ENCODE assay signal across 18 cellular contexts in the genomic region with DNA sequence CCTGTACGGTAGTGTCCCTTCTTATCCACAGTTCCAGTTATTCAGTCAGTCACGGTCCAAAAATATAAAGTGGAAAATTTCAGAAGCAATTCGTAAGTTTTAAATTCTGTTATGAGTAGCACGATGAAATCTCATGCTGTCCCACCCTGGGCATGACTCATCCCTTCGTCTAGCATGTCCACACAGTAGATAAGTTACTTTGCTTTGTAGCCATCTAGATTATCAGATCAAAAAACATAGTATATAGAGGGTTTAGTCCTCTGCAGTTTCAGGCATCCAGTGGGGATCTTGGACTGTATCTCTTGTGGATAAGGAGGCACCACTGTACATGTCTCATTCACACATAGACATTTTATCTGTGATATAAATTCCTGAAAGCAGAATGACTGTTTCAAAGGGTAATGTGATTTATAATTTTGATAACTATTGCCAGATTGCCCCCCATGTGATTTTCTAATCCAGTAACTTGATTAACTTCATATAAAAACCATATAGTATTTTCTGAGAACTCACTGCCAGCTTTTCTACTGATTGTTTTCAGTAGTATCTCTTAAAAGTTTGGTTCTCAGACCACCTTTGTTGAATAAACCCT.
A peak's percentile ranks its signal among the peaks of the same experiment; 100 is the strongest.
DNase-seq lines count a peak whose midpoint lies in the region; ATAC-seq and TF ChIP-seq lines count a peak whose summit lies in the region.
"Had no signal": no experiment of that assay in that cellular context is flagged by ENCODE, and none has a peak within 500 bp of the region (broad histone marks: within the 10 kb centered on the region; RNA-seq: fewer than 3 reads in every experiment).

No MANE protein-coding gene starts in this region.

- H3K27me3 ChIP-seq in brain microvascular endothelial cell (replicated peaks) = no peaks in the 10 kb centered on the region
- H3K27me3 ChIP-seq in GM23338 (ENCODE audit: insufficient read depth) = no peaks in the 10 kb centered on the region
- H3K27me3 ChIP-seq: BE2C had no signal

- no peak overlapping the region for H3K4me3 Mint-ChIP-seq in GM23338
- H3K4me3 Mint-ChIP-seq: activated CD4-positive, alpha-beta T cell treated with anti-CD3 and anti-CD28 coated beads, Interleukin-2, amount 10 ng/mL, durations not matched to agents 7 days and 5 days; naive B cell; T-helper 1 cell treated with Interleukin-12 subunit alpha and Interleukin-12 subunit beta and Interleukin-4 antibody, amounts not matched to agents 30 μg/mL and 1 μg/mL, for 36 hours had no signal

- H3K27me3 Mint-ChIP-seq in GM23338 (ENCODE audit: insufficient read depth, low read depth, poor library complexity) = peaks cover 4% of the 10 kb centered on the region
- H3K27me3 Mint-ChIP-seq: activated CD4-positive, alpha-beta T cell treated with anti-CD3 and anti-CD28 coated beads, Interleukin-2, amount 10 ng/mL, durations not matched to agents 7 days and 5 days; naive B cell had no signal

- no peak overlapping the region for H2AFZ ChIP-seq in GM23338

- peaks cover 40% of the 10 kb centered on the region for H3K79me2 ChIP-seq in GM23338 (replicated peaks; ENCODE audit: insufficient read depth)

- TF ChIP-seq CTCF in brain microvascular endothelial cell (IDR thresholded peaks at IDR 0.05; ENCODE audit: low read depth, low read length, missing control alignments) (no peak), GM23338 (conservative IDR thresholded peaks at IDR 0.05; ENCODE audit: low read depth in 2 of 2) (no peak)

- peaks cover 38% of the 10 kb centered on the region for H3K4me1 Mint-ChIP-seq in GM23338

- no peak for ATAC-seq in GM23338
- ATAC-seq: left colon had no signal

- no peaks in the 10 kb centered on the region for H4K20me1 ChIP-seq in GM23338 (replicated peaks; ENCODE audit: insufficient read depth)

- DNase-seq in AG20443 (ENCODE audit: low spot score) (peak; percentile 36), HT-29 (ENCODE audit: low spot score) (peak; percentile 16), brain microvascular endothelial cell (peak; percentile 82), kidney tubule cell (ENCODE audit: low spot score) (peak; percentile 11), GM23338 (ENCODE audit: low spot score) (no peak), NCI-H1417 treated with DMSO at 0.1 percent for 48 hours (lab: John Stamatoyannopoulos, UW) (no peak), anterior cingulate cortex (lab: John Stamatoyannopoulos, UW) (no peak)
- DNase-seq in activated CD4-positive, alpha-beta T cell treated with anti-CD3 and anti-CD28 coated beads for 1 hour = no peak
- DNase-seq: activated CD4-positive, alpha-beta T cell treated with anti-CD3 and anti-CD28 coated beads, Interleukin-2, amount 10 ng/mL, durations not matched to agents 7 days and 5 days; BE2C; hippocampal formation; Kasumi-1; left colon; naive B cell; NCI-H187 treated with DMSO at 0.1 percent for 48 hours had no signal

- in situ Hi-C loops in brain microvascular endothelial cell (cut with HindIII; ENCODE audit: low pct_ligation_motif_present, low sequenced_read_pairs) = no loop called here

- H3K27ac Mint-ChIP-seq in GM23338 = no peak overlapping the region
- H3K27ac Mint-ChIP-seq: activated CD4-positive, alpha-beta T cell treated with anti-CD3 and anti-CD28 coated beads, Interleukin-2, amount 10 ng/mL, durations not matched to agents 7 days and 5 days; T-helper 1 cell treated with Interleukin-12 subunit alpha and Interleukin-12 subunit beta and Interleukin-4 antibody, amounts not matched to agents 30 μg/mL and 1 μg/mL, for 36 hours had no signal

- no peak overlapping the region for H3K4me2 ChIP-seq in GM23338

- peaks cover 17% of the 10 kb centered on the region for H3K9me2 ChIP-seq in GM23338 (ENCODE audit: insufficient read depth)

- H3K36me3 Mint-ChIP-seq in GM23338 (ENCODE audit: low read depth) = peaks cover 54% of the 10 kb centered on the region; the same call in 2 of the 3 replicates

- H3K27ac ChIP-seq in brain microvascular endothelial cell = no peak overlapping the region
- H3K27ac ChIP-seq in GM23338 (ENCODE audit: low read depth) = no peak overlapping the region
- H3K27ac ChIP-seq: HL-60, thoracic aorta had no signal

- H3K4me3 ChIP-seq in brain microvascular endothelial cell (ENCODE audit: low read depth, low read length) (no peak overlapping the region), GM23338 (no peak overlapping the region)
- H3K4me3 ChIP-seq: thoracic aorta had no signal

- no peaks in the 10 kb centered on the region for H3F3A ChIP-seq in GM23338 (replicated peaks; ENCODE audit: low read depth)

- peaks cover 28% of the 10 kb centered on the region for H3K4me1 ChIP-seq in GM23338 (ENCODE audit: insufficient read depth)
- H3K4me1 ChIP-seq: BE2C had no signal

- no peaks in the 10 kb centered on the region; the same call in 2 of the 3 replicates for H3K9me3 Mint-ChIP-seq in GM23338
- H3K9me3 Mint-ChIP-seq: activated CD4-positive, alpha-beta T cell treated with anti-CD3 and anti-CD28 coated beads, Interleukin-2, amount 10 ng/mL, durations not matched to agents 7 days and 5 days; T-helper 1 cell treated with Interleukin-12 subunit alpha and Interleukin-12 subunit beta and Interleukin-4 antibody, amounts not matched to agents 30 μg/mL and 1 μg/mL, for 36 hours had no signal

- H3K36me3 ChIP-seq in brain microvascular endothelial cell (replicated peaks) = peaks cover 32% of the 10 kb centered on the region
- peaks cover 31% of the 10 kb centered on the region for H3K36me3 ChIP-seq in GM23338 (ENCODE audit: insufficient read depth)

TF ChIP-seq in GM23338, 12 proteins besides CTCF, POLR2A, EP300 and RAD21 (continues in another document):
- TF ChIP-seq JUNB (IDR thresholded peaks at IDR 0.05; ENCODE audit: unreplicated experiment) (no peak), EZH2 (IDR thresholded peaks at IDR 0.05; ENCODE audit: low read depth, unreplicated experiment) (no peak), NANOG (IDR thresholded peaks at IDR 0.05; ENCODE audit: borderline replicate concordance) (no peak), ZNF114 (CRISPR knock-in tag; IDR thresholded peaks at IDR 0.05) (no peak), STAT1 (IDR thresholded peaks at IDR 0.05; ENCODE audit: unreplicated experiment) (no peak), CREB1 (CRISPR knock-in tag; IDR thresholded peaks at IDR 0.05; ENCODE audit: low read depth) (no peak), POLR2AphosphoS5 (IDR thresholded peaks at IDR 0.05; ENCODE audit: low read depth) (no peak), ZNF331 (CRISPR knock-in tag; IDR thresholded peaks at IDR 0.05; ENCODE audit: low read depth) (no peak)
- TF ChIP-seq, protein P1, sequence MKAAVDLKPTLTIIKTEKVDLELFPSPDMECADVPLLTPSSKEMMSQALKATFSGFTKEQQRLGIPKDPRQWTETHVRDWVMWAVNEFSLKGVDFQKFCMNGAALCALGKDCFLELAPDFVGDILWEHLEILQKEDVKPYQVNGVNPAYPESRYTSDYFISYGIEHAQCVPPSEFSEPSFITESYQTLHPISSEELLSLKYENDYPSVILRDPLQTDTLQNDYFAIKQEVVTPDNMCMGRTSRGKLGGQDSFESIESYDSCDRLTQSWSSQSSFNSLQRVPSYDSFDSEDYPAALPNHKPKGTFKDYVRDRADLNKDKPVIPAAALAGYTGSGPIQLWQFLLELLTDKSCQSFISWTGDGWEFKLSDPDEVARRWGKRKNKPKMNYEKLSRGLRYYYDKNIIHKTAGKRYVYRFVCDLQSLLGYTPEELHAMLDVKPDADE (IDR thresholded peaks at IDR 0.05) = no peak
- TF ChIP-seq, protein P2, sequence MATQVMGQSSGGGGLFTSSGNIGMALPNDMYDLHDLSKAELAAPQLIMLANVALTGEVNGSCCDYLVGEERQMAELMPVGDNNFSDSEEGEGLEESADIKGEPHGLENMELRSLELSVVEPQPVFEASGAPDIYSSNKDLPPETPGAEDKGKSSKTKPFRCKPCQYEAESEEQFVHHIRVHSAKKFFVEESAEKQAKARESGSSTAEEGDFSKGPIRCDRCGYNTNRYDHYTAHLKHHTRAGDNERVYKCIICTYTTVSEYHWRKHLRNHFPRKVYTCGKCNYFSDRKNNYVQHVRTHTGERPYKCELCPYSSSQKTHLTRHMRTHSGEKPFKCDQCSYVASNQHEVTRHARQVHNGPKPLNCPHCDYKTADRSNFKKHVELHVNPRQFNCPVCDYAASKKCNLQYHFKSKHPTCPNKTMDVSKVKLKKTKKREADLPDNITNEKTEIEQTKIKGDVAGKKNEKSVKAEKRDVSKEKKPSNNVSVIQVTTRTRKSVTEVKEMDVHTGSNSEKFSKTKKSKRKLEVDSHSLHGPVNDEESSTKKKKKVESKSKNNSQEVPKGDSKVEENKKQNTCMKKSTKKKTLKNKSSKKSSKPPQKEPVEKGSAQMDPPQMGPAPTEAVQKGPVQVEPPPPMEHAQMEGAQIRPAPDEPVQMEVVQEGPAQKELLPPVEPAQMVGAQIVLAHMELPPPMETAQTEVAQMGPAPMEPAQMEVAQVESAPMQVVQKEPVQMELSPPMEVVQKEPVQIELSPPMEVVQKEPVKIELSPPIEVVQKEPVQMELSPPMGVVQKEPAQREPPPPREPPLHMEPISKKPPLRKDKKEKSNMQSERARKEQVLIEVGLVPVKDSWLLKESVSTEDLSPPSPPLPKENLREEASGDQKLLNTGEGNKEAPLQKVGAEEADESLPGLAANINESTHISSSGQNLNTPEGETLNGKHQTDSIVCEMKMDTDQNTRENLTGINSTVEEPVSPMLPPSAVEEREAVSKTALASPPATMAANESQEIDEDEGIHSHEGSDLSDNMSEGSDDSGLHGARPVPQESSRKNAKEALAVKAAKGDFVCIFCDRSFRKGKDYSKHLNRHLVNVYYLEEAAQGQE (IDR thresholded peaks at IDR 0.05; ENCODE audit: unreplicated experiment) = no peak

Comparison
In these comparisons a context has a peak if more than half of its experiments do, and no peak if none do; other contexts are left out.
1. DNase-seq: peak in AG20443 (single experiment), HT-29 (single experiment), brain microvascular endothelial cell (single experiment) and kidney tubule cell (single experiment); none in GM23338 (single experiment), NCI-H1417 treated with DMSO at 0.1 percent for 48 hours (single experiment), activated CD4-positive, alpha-beta T cell treated with anti-CD3 and anti-CD28 coated beads for 1 hour (single experiment) and anterior cingulate cortex (0 of 58).